In genomic region chr7:44184221-44184873, GRCh38 we compare ENCODE assay signal across 9 cellular contexts.
DNase-seq lines count a peak whose midpoint lies in the region; TF ChIP-seq lines count a peak whose summit lies in the region.
"Had no signal": no experiment of that assay in that cellular context is flagged by ENCODE, and none has a peak within 500 bp of the region (broad histone marks: within the 10 kb centered on the region; RNA-seq: fewer than 3 reads in every experiment).

No MANE protein-coding gene starts in this region.

- TF ChIP-seq POLR2A in erythroblast (IDR thresholded peaks at IDR 0.05; ENCODE audit: low read length) = no peak

- DNase-seq in NCI-H2081 (lab: John Stamatoyannopoulos, UW) (peak; percentile 40 to 78), NCI-H2081 treated with DMSO at 0.1 percent for 48 hours (lab: John Stamatoyannopoulos, UW) (no peak), SW480 (ENCODE audit: low spot score) (peak; percentile 89), glomerular visceral epithelial cell (ENCODE audit: extremely low spot score) (peak; percentile 91), stromal cell of bone marrow (ENCODE audit: low read depth) (peak; percentile 67), NCI-H1436 treated with DMSO at 0.1 percent for 48 hours (lab: John Stamatoyannopoulos, UW) (no peak), NCI-H187 treated with DMSO at 0.1 percent for 48 hours (lab: John Stamatoyannopoulos, UW) (no peak), erythroblast (lab: John Stamatoyannopoulos, UW) (no peak)
- DNase-seq: activated CD4-positive, alpha-beta T cell treated with anti-CD3 and anti-CD28 coated beads for 1 hour had no signal

Comparison
In these comparisons a context has a peak if more than half of its experiments do, and no peak if none do; other contexts are left out.
1. DNase-seq: peak in NCI-H2081 (2 of 2), SW480 (single experiment), glomerular visceral epithelial cell (single experiment) and stromal cell of bone marrow (single experiment); none in NCI-H2081 treated with DMSO at 0.1 percent for 48 hours (single experiment), NCI-H1436 treated with DMSO at 0.1 percent for 48 hours (single experiment), NCI-H187 treated with DMSO at 0.1 percent for 48 hours (single experiment) and erythroblast (0 of 2).